Comparison of ENCODE assay signal across 7 cellular contexts in the genomic region with DNA sequence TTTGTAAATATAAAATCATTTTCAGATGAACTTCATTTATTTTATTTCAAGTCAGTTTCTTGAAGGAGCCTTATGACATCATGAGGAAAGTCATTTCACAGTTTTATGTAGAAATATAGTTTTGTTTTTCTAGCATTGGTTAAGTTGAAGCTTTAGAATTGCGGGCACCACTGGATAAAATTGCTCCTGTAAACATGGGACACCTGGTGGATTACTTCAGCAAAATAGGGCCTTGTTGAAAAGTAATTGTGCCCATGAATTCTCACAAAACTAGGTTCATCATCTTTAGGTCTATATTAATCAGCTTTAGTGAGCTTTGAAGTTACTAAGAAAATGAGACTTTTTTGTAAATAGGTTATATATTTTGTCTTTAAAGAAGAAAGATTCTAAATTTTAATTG. TPM values are rescaled to one million over a fixed set of nuclear protein-coding genes. Genes with fewer than 3 reads are reported as not detected.
"Had no signal": no experiment of that assay in that cellular context is flagged by ENCODE, and none has a peak within 500 bp of the region (broad histone marks: within the 10 kb centered on the region; RNA-seq: fewer than 3 reads in every experiment).

No MANE protein-coding gene starts in this region.

- DNase-seq: GM23248, H9, HCEC 1CT, IMR-90, KG1 had no signal

- H3K9me3 Mint-ChIP-seq: H9 had no signal

- H3K27ac Mint-ChIP-seq: H9 had no signal

- H3K27ac ChIP-seq: GM23248 had no signal

- H3K4me1 Mint-ChIP-seq: H9 had no signal

- H3K4me3 Mint-ChIP-seq: H9 had no signal

- H3K4me3 ChIP-seq: GM23248, K562 had no signal

- ATAC-seq: K562 had no signal

RNA-seq across cellular contexts. Expression of a gene that starts 25.3 kb away (rescaled TPM):
- total RNA-seq: HT-29 had no signal
- polyA plus RNA-seq: K562 had no signal
